ENCODE assay signal across 9 cellular contexts in genomic region chr13:78602561-78603239, GRCh38. TPM values are rescaled to one million over a fixed set of nuclear protein-coding genes. Genes with fewer than 3 reads are reported as not detected.
DNase-seq lines count a peak whose midpoint lies in the region; ATAC-seq and TF ChIP-seq lines count a peak whose summit lies in the region.
"Had no signal": no experiment of that assay in that cellular context is flagged by ENCODE, and none has a peak within 500 bp of the region (broad histone marks: within the 10 kb centered on the region; RNA-seq: fewer than 3 reads in every experiment).

No MANE protein-coding gene starts in this region.

- 6% methylated on average over 9 of the region's 51 CpGs for WGBS in mammary epithelial cell (ENCODE audit: low coverage, missing lambda C conversion rate)

- H3K4me1 ChIP-seq in mammary epithelial cell (ENCODE audit: insufficient read depth, low read length), result peaks cover 11% of the 10 kb centered on the region

- in situ Hi-C loops in mammary epithelial cell (cut with MboI; ENCODE audit: low sequenced_read_pairs in 2 of 2), result no loop called here

- H3K27me3 ChIP-seq in mammary epithelial cell (ENCODE audit: insufficient read depth, low read length), result peaks cover 83% of the 10 kb centered on the region
- H3K27me3 ChIP-seq in MG63, result peaks cover 84% of the 10 kb centered on the region

- DNase-seq in DMS 273 (lab: John Stamatoyannopoulos, UW; ENCODE audit: unreplicated experiment), result peak; percentile 54
- DNase-seq in DMS 273 treated with DMSO at 0.1 percent for 48 hours (lab: John Stamatoyannopoulos, UW), result no peak
- DNase-seq in LNCaP clone FGC (ENCODE audit: low read depth), result no peak
- no peak for DNase-seq in mammary epithelial cell
- no peak for DNase-seq in MG63
- DNase-seq in activated CD8-positive, alpha-beta memory T cell treated with anti-CD3 and anti-CD28 coated beads, Interleukin-2, amount 50 U/mL, for 4 hours, result no peak

- ATAC-seq in GM21515 (IDR thresholded peaks at IDR 0.05; ENCODE audit: unreplicated experiment), result peak; percentile 26

- H3K27me3 Mint-ChIP-seq in nephron (ENCODE audit: low read depth), result peaks cover 98% of the 10 kb centered on the region

- peaks cover 4% of the 10 kb centered on the region for H4K20me1 ChIP-seq in mammary epithelial cell (ENCODE audit: insufficient read depth, low read length)

- H3K79me2 ChIP-seq in mammary epithelial cell (ENCODE audit: insufficient read depth, low read length), result no peaks in the 10 kb centered on the region

- H3K4me3 Mint-ChIP-seq in nephron, result peak overlapping the region; percentile 80 to 84 (median 80)

- H3K9me3 Mint-ChIP-seq in nephron, result no peaks in the 10 kb centered on the region

- peak overlapping the region; percentile 25; the same call in 1 of the 2 replicates for H3K4me3 ChIP-seq in LNCaP clone FGC (ENCODE audit: low read depth, low read length)
- H3K4me3 ChIP-seq in mammary epithelial cell (replicated peaks in 1 of 3; ENCODE audit: insufficient read depth in 1 of 3, low read depth in 2 of 3, low read length in 3 of 3), result peak overlapping the region in 1 of 3 experiments; percentile 29
- H3K4me3 ChIP-seq in MG63, result no peak overlapping the region

- H3K27ac ChIP-seq in mammary epithelial cell (ENCODE audit: insufficient read depth, low read depth, low read length), result no peak overlapping the region
- H3K27ac ChIP-seq: 22Rv1 had no signal

- no peaks in the 10 kb centered on the region for H3K36me3 Mint-ChIP-seq in nephron (ENCODE audit: low read depth)

- peak overlapping the region; percentile 74 for H3K4me2 ChIP-seq in mammary epithelial cell (ENCODE audit: insufficient read depth, low read depth, low read length)

- no peak overlapping the region for H3K27ac Mint-ChIP-seq in nephron

- H3K9ac ChIP-seq in mammary epithelial cell (ENCODE audit: insufficient read depth, low read length), result no peak overlapping the region

- H3K4me1 Mint-ChIP-seq in nephron, result peaks cover 18% of the 10 kb centered on the region

- no peaks in the 10 kb centered on the region for H3K36me3 ChIP-seq in mammary epithelial cell (ENCODE audit: insufficient read depth, low read length)
- H3K36me3 ChIP-seq in MG63, result no peaks in the 10 kb centered on the region

- peak overlapping the region; percentile 71 for H2AFZ ChIP-seq in mammary epithelial cell (ENCODE audit: low read depth, low read length)

- CTCF ChIA-PET in mammary epithelial cell (lab: Charles Lee; ENCODE audit: low non-redundant PET), result no interaction called here

- TF ChIP-seq CTCF in LNCaP clone FGC (IDR thresholded peaks at IDR 0.05; ENCODE audit: control insufficient read depth, extremely low read depth, insufficient read depth) (no peak), mammary epithelial cell (conservative IDR thresholded peaks at IDR 0.05 in 1 of 2, IDR thresholded peaks at IDR 0.05 in 1 of 2; ENCODE audit: extremely low read depth in 1 of 2, insufficient read depth in 1 of 2, low read depth in 1 of 2, low read length in 2 of 2) (no peak), nephron (IDR thresholded peaks at IDR 0.05; ENCODE audit: unreplicated experiment in 3 of 3) (no peak)

- BruUV-seq in mammary epithelial cell (replicated peaks; lab: Mats Ljungman, UMichigan), result no TSS peak

- intact Hi-C loops in mammary epithelial cell (cut with micrococcal nuclease), result no loop called here

- dilution Hi-C loops in mammary epithelial cell (cut with HindIII; ENCODE audit: low sequenced_read_pairs), result no loop called here

- peaks cover 2% of the 10 kb centered on the region for H3K9me3 ChIP-seq in mammary epithelial cell (replicated peaks; ENCODE audit: insufficient read depth, low read length)
- no peaks in the 10 kb centered on the region for H3K9me3 ChIP-seq in MG63

RNA-seq across cellular contexts. Expression of gene POU4F1, which starts 0.7 kb away (rescaled TPM):
- not detected for total RNA-seq in mammary epithelial cell
- not detected for polyA plus RNA-seq in mammary epithelial cell
- polyA minus RNA-seq in mammary epithelial cell, result not detected
- total RNA-seq in MG63 (2014; rRNA removed; shearing (Covaris generic); ENCODE audit: low replicate concordance), result not detected in 2 replicates

RNA-seq across cellular contexts. Expression of gene OBI1, which starts 56.3 kb away (rescaled TPM):
- 10 to 100 TPM; 10.9 to 14.0 TPM for total RNA-seq in mammary epithelial cell
- polyA plus RNA-seq in mammary epithelial cell, result 7.6 TPM
- polyA minus RNA-seq in mammary epithelial cell, result 9.4 TPM
- total RNA-seq in MG63 (2014; rRNA removed; shearing (Covaris generic); ENCODE audit: low replicate concordance), result 4.8 and 13.0 TPM in 2 replicates
